Comparison of ENCODE assay signal across 8 cellular contexts in the genomic region with DNA sequence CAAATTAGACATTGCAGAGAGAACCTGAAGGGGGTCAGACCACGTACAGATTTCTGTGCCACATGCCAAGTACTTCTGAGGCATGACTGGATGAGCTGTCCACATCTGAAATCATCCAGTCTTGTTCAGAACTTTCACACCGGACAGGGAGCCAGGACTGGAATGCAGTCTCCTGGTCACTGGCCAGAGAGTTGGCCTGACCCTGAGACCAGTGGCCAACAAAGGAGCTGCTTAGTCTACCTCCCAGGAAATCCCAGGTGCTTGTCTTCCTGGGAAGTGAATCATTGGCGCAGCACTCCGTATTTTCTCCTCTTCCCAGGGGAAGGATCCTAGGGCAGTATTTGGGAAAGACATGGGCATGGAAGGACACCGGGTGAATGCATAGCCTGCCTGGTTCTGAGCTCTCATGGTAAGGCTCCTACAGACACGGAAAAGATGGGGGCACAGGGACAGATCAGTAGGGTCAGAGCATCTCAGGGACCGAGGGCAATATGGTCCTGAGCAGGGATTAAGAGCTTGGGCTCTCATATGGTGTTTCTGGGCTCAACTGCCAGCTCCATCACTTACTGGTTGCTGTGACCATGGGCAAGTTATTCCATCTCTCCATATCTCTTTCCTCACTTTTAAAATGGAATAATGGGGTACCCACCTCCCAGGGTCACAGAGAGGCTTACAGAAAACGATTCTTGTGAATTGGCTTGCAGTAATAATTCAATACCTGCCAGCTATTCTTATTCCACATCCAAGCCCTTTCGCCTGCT. TPM values are rescaled to one million over a fixed set of nuclear protein-coding genes. Genes with fewer than 3 reads are reported as not detected.
A peak's percentile ranks its signal among the peaks of the same experiment; 100 is the strongest.
DNase-seq lines count a peak whose midpoint lies in the region; ATAC-seq, FAIRE-seq and TF ChIP-seq lines count a peak whose summit lies in the region.

No MANE protein-coding gene starts in this region.

- ATAC-seq in activated naive CD8-positive, alpha-beta T cell treated with anti-CD3 and anti-CD28 coated beads, Interleukin-2, amount 50 U/mL, for 24 hours: no peak
- no peak for ATAC-seq in HG03520 (IDR thresholded peaks at IDR 0.05; ENCODE audit: unreplicated experiment)

- peaks cover 43% of the 10 kb centered on the region for H3K4me1 Mint-ChIP-seq in activated naive CD8-positive, alpha-beta T cell treated with anti-CD3 and anti-CD28 coated beads, Interleukin-2, amount 50 U/mL, for 24 hours

- H3K9ac ChIP-seq in kidney (ENCODE audit: low read length in 2 of 2): no peak overlapping the region

- H3K9me3 Mint-ChIP-seq in activated naive CD8-positive, alpha-beta T cell treated with anti-CD3 and anti-CD28 coated beads, Interleukin-2, amount 50 U/mL, for 24 hours: no peaks in the 10 kb centered on the region

- H3K36me3 Mint-ChIP-seq in activated naive CD8-positive, alpha-beta T cell treated with anti-CD3 and anti-CD28 coated beads, Interleukin-2, amount 50 U/mL, for 24 hours (ENCODE audit: low read depth): peaks cover 33% of the 10 kb centered on the region

- WGBS in thymus: 74% methylated on average over 9 of the region's 9 CpGs

- H3K9me3 ChIP-seq in kidney (ENCODE audit: control insufficient read depth in 1 of 2, low read length in 2 of 2): no peaks in the 10 kb centered on the region
- no peaks in the 10 kb centered on the region for H3K9me3 ChIP-seq in thymus (ENCODE audit: control insufficient read depth)

- FAIRE-seq in kidney (lab: Jason Lieb, UNC): no peak

- H3K4me3 ChIP-seq in HFF-Myc (replicated peaks; ENCODE audit: low read depth, low read length) (peak overlapping the region; percentile 96), kidney (ENCODE audit: low read length in 2 of 2) (peak overlapping the region; percentile 42 to 67), thymus (ENCODE audit: low read length) (peak overlapping the region; percentile 63)

- peak overlapping the region; percentile 91 for H3K27ac Mint-ChIP-seq in activated naive CD8-positive, alpha-beta T cell treated with anti-CD3 and anti-CD28 coated beads, Interleukin-2, amount 50 U/mL, for 24 hours

- H3K36me3 ChIP-seq in kidney (ENCODE audit: control insufficient read depth in 1 of 2, insufficient read depth in 2 of 2, low read length in 2 of 2) (no peaks in the 10 kb centered on the region), thymus (ENCODE audit: control insufficient read depth, insufficient read depth) (peaks cover 8% of the 10 kb centered on the region)

- DNase-seq in ACHN (peak; percentile 86), HFF-Myc (ENCODE audit: extremely low read depth, low read depth) (no peak), kidney (no peak), SIG-M5 (lab: John Stamatoyannopoulos, UW) (no peak)
- no peak for DNase-seq in activated naive CD8-positive, alpha-beta T cell treated with anti-CD3 and anti-CD28 coated beads, Interleukin-2, amount 50 U/mL, for 24 hours
- DNase-seq in stimulated activated CD4-positive, alpha-beta T cell treated with anti-CD3 and anti-CD28 coated beads, Interleukin-1b, Interleukin-23, amount 100 ng/mL, for 48 hours: no peak

- H3K27ac ChIP-seq in kidney (ENCODE audit: low read depth in 2 of 2, low read length in 2 of 2) (no peak overlapping the region), thymus (ENCODE audit: low read depth) (no peak overlapping the region)

- no peaks in the 10 kb centered on the region for H3K27me3 ChIP-seq in thymus (ENCODE audit: control insufficient read depth, insufficient read depth)

- TF ChIP-seq CTCF in HFF-Myc (IDR thresholded peaks at IDR 0.05; ENCODE audit: low read depth, low read length, missing control alignments): no peak
- no peak for TF ChIP-seq CTCF in kidney (IDR thresholded peaks at IDR 0.05; ENCODE audit: borderline replicate concordance, extremely low read depth, insufficient read depth)

- in situ Hi-C loops in ACHN (cut with HindIII; ENCODE audit: low pct_ligation_motif_present, low pct_unique_long_range_greater_than_20kb, low sequenced_read_pairs): loop anchor here (25.0 kb wide), 1 partner anchor 92 kb away; no protein-coding TSS in a partner anchor

- H3K4me1 ChIP-seq in kidney (ENCODE audit: control insufficient read depth in 1 of 2, insufficient read depth in 1 of 2, low read depth in 1 of 2, low read length in 2 of 2) (peaks cover 0 to 2% of the 10 kb centered on the region in 2 donors), thymus (ENCODE audit: control insufficient read depth, insufficient read depth, low read length) (peaks cover 21% of the 10 kb centered on the region)

- H3K27me3 Mint-ChIP-seq in activated naive CD8-positive, alpha-beta T cell treated with anti-CD3 and anti-CD28 coated beads, Interleukin-2, amount 50 U/mL, for 24 hours: no peaks in the 10 kb centered on the region

- H3K4me3 Mint-ChIP-seq in activated naive CD8-positive, alpha-beta T cell treated with anti-CD3 and anti-CD28 coated beads, Interleukin-2, amount 50 U/mL, for 24 hours: peak overlapping the region; percentile 95

- intact Hi-C loops in kidney (cut with DNase I): no loop called here

RNA-seq across cellular contexts. Expression of gene SCD, which starts 1.3 kb away (rescaled TPM):
- total RNA-seq in kidney: 8.7 TPM
- 10.7 TPM for polyA plus RNA-seq in kidney (ENCODE audit: insufficient read depth, low read depth, low replicate concordance)
- polyA plus RNA-seq in thymus: 26.0 TPM

RNA-seq across cellular contexts. Expression of gene PKD2L1, which starts 15.7 kb away (rescaled TPM):
- not detected for total RNA-seq in kidney
- polyA plus RNA-seq in kidney (ENCODE audit: insufficient read depth, low read depth, low replicate concordance): 0.17 TPM
- polyA plus RNA-seq in thymus: 6.1 TPM

RNA-seq across cellular contexts. Expression of gene BLOC1S2, which starts 59.3 kb away (rescaled TPM):
- 31.8 TPM for total RNA-seq in kidney
- 56.3 TPM for polyA plus RNA-seq in kidney (ENCODE audit: insufficient read depth, low read depth, low replicate concordance)
- polyA plus RNA-seq in thymus: 114 TPM
